In the genomic region with DNA sequence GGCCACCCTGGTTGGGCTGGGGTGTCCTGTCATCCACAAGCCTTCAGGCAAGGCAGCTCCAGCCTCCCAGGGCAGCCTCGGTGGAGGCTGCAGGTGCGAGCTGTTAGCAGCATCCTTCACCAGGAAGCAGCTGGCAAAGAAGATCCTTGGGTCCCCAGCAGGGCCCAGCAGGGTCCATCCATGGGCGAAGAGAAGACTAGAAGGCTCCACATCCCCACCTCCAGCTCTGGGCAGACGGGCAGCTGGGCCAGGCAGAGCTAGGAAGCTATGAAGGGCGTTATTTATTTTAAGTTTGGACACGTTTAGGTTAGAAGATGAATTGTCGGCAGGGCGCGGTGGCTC, we compare ENCODE assay signal across 31 cellular contexts.
"Had no signal": no experiment of that assay in that cellular context is flagged by ENCODE, and none has a peak within 500 bp of the region (broad histone marks: within the 10 kb centered on the region; RNA-seq: fewer than 3 reads in every experiment).

No MANE protein-coding gene starts in this region.

- H3K4me3 ChIP-seq: adrenal gland, body of pancreas, breast epithelium had no signal

- H3K27ac ChIP-seq: adrenal gland, body of pancreas, brain microvascular endothelial cell, breast epithelium, VCaP had no signal

- H3K27me3 ChIP-seq: body of pancreas, brain microvascular endothelial cell had no signal

- H3K4me1 ChIP-seq: adrenal gland, body of pancreas, breast epithelium had no signal

- H3K9me3 ChIP-seq: adrenal gland, body of pancreas, breast epithelium had no signal

- H3K36me3 ChIP-seq: adrenal gland, brain microvascular endothelial cell, breast epithelium had no signal

- ATAC-seq: activated CD8-positive, alpha-beta T cell treated with anti-CD3 and anti-CD28 coated beads for 36 hours; activated T-cell treated with anti-CD3 and anti-CD28 coated beads, Interleukin-2, amount 50 U/mL, for 4 hours; activated T-cell treated with anti-CD3 and anti-CD28 coated beads, Interleukin-2, amount 50 U/mL, for 72 hours; activated T-helper 17 cell treated with anti-CD3 and anti-CD28 coated beads, Interleukin-2, amount 50 U/mL, for 72 hours; body of pancreas had no signal

- DNase-seq: activated B cell treated with CpG ODN at 0.5 μM for 24 hours; activated CD4-positive, alpha-beta memory T cell treated with anti-CD3 and anti-CD28 coated beads for 36 hours; activated CD4-positive, alpha-beta T cell treated with anti-CD3 and anti-CD28 coated beads for 4 hours; activated CD4-positive, alpha-beta T cell treated with anti-CD3 and anti-CD28 coated beads, Interleukin-2, amount 10 ng/mL, durations not matched to agents 24 days and 14 days; activated CD4-positive, alpha-beta T cell treated with anti-CD3 and anti-CD28 coated beads, Interleukin-2, amount 50 U/mL, for 1 hour; activated CD4-positive, alpha-beta T cell treated with anti-CD3 and anti-CD28 coated beads, Interleukin-2, amount 50 U/mL, for 4 hours; activated CD4-positive, CD25-positive, alpha-beta regulatory T cell treated with anti-CD3 and anti-CD28 coated beads, Interleukin-2, amount 50 U/mL, for 72 hours; activated CD8-positive, alpha-beta memory T cell treated with anti-CD3 and anti-CD28 coated beads, Interleukin-2, amount 50 U/mL, for 4 hours; activated CD8-positive, alpha-beta T cell treated with anti-CD3 and anti-CD28 coated beads for 36 hours; activated effector memory CD4-positive, alpha-beta T cell treated with anti-CD3 and anti-CD28 coated beads, Interleukin-2, amount 50 U/mL, for 16 hours; activated gamma-delta T cell treated with Interleukin-2 at 50 U/mL for 16 hours; activated naive CD4-positive, alpha-beta T cell; activated naive CD4-positive, alpha-beta T cell treated with anti-CD3 and anti-CD28 coated beads for 36 hours; activated naive CD4-positive, alpha-beta T cell treated with anti-CD3 and anti-CD28 coated beads, Interleukin-2, amount 50 U/mL, for 16 hours; activated naive CD8-positive, alpha-beta T cell treated with anti-CD3 and anti-CD28 coated beads for 36 hours; activated T-cell treated with anti-CD3 and anti-CD28 coated beads for 4 hours; activated T-cell treated with anti-CD3 and anti-CD28 coated beads, Interleukin-2, amount 50 U/mL, for 1 hour; activated T-cell treated with anti-CD3 and anti-CD28 coated beads, Interleukin-2, amount 50 U/mL, for 4 hours; activated T-cell treated with anti-CD3 and anti-CD28 coated beads, Interleukin-2, amount 50 U/mL, for 72 hours; amniotic stem cell; aorta; body of pancreas; brain microvascular endothelial cell; central memory CD4-positive, alpha-beta T cell; T-helper 1 cell; T-helper 2 cell; T-helper 9 cell had no signal
